In genomic region chr20:6053776-6054688, GRCh38 we compare ENCODE assay signal across 9 cellular contexts. TPM values are rescaled to one million over a fixed set of nuclear protein-coding genes. Genes with fewer than 3 reads are reported as not detected.
DNase-seq lines count a peak whose midpoint lies in the region; ATAC-seq, FAIRE-seq and TF ChIP-seq lines count a peak whose summit lies in the region.
"Had no signal": no experiment of that assay in that cellular context is flagged by ENCODE, and none has a peak within 500 bp of the region (broad histone marks: within the 10 kb centered on the region; RNA-seq: fewer than 3 reads in every experiment).

TSS of gene LRRN4 (minus strand) at chr20:6054060. CDS start at chr20:6052799, 1,261 bp downstream.

- WGBS in aorta, 2 donors = 56 to 59% methylated on average over 13 of the region's 13 CpGs

- H3K4me1 Mint-ChIP-seq in immature natural killer cell = peaks cover 4 to 7% of the 10 kb centered on the region in 2 donors

- H3K27ac ChIP-seq in cardiac muscle cell = peak within 1 kb of the TSS; percentile 100
- no peak within 1 kb of the TSS for H3K27ac ChIP-seq in foreskin keratinocyte
- no peak within 1 kb of the TSS for H3K27ac ChIP-seq in aorta (ENCODE audit: low read depth in 1 of 2, low read length in 2 of 2)
- H3K27ac ChIP-seq: C4-2B had no signal

- peaks cover 4% of the 10 kb centered on the region in 3 donors for H3K36me3 Mint-ChIP-seq in immature natural killer cell

- H3K27me3 ChIP-seq in cardiac muscle cell (no peaks in the 10 kb centered on the region), foreskin keratinocyte (no peaks in the 10 kb centered on the region), aorta (ENCODE audit: control insufficient read depth in 1 of 2, insufficient read depth in 2 of 2, low read length in 1 of 2) (no peaks in the 10 kb centered on the region)

- H3K4me3 ChIP-seq in cardiac muscle cell = peak within 1 kb of the TSS; percentile 69
- no peak within 1 kb of the TSS for H3K4me3 ChIP-seq in aorta (ENCODE audit: low read length in 2 of 2)

- no peak within 1 kb of the TSS for H3K27ac Mint-ChIP-seq in immature natural killer cell

- FAIRE-seq in urothelium cell line (lab: Jason Lieb, UNC) = peak; percentile 67

- peaks cover 14% of the 10 kb centered on the region for H3K36me3 ChIP-seq in cardiac muscle cell
- no peaks in the 10 kb centered on the region for H3K36me3 ChIP-seq in aorta (ENCODE audit: control insufficient read depth in 1 of 2, insufficient read depth in 2 of 2, low read length in 1 of 2)

- intact Hi-C loops in Right ventricle myocardium inferior (cut with DNase I) = no loop called here
- intact Hi-C loops in aorta (cut with DNase I) = no loop called here

- H3K9me3 Mint-ChIP-seq in immature natural killer cell = no peaks in the 10 kb centered on the region

- TF ChIP-seq CTCF in cardiac muscle cell (IDR thresholded peaks at IDR 0.05; ENCODE audit: low read depth, low read length) (no peak), foreskin keratinocyte (conservative IDR thresholded peaks at IDR 0.05) (no peak)

- H3K9me3 ChIP-seq in cardiac muscle cell (ENCODE audit: low read depth) (no peaks in the 10 kb centered on the region), aorta (ENCODE audit: control insufficient read depth, low read length) (no peaks in the 10 kb centered on the region)

- ATAC-seq in Right ventricle myocardium inferior (no peak), foreskin keratinocyte (peak; percentile 91), aorta (ENCODE audit: low FRiP score) (no peak)

- DNase-seq in cardiac muscle cell (ENCODE audit: low read depth in 1 of 2, low spot score in 1 of 2) = peak; percentile 36 to 70
- no peak for DNase-seq in Right ventricle myocardium inferior (ENCODE audit: missing footprints)
- DNase-seq in NCI-H526 treated with DMSO at 0.1 percent for 48 hours (lab: John Stamatoyannopoulos, UW) = peak; percentile 28
- DNase-seq in foreskin keratinocyte = peak; percentile 88 to 94
- peak; percentile 86 for DNase-seq in urothelium cell line (ENCODE audit: low spot score)
- no peak for DNase-seq in immature natural killer cell
- no peak for DNase-seq in aorta
- no peak for DNase-seq in NK-92 treated with Interleukin-12 subunit alpha and Interleukin-12 subunit beta, amount 100 ng/mL, for 24 hours (lab: John Stamatoyannopoulos, UW)

- H3K4me3 Mint-ChIP-seq in immature natural killer cell = no peak within 1 kb of the TSS

- peaks cover 2 to 20% (median 11%) of the 10 kb centered on the region in 3 donors for H3K27me3 Mint-ChIP-seq in immature natural killer cell (ENCODE audit: low read depth in 3 of 3)

- H3K4me1 ChIP-seq in cardiac muscle cell (ENCODE audit: low read depth) (peaks cover 55% of the 10 kb centered on the region), foreskin keratinocyte (peaks cover 13% of the 10 kb centered on the region), aorta (ENCODE audit: control insufficient read depth in 1 of 2, insufficient read depth in 2 of 2, low read length in 2 of 2) (no peaks in the 10 kb centered on the region)

RNA-seq across cellular contexts. Expression of gene LRRN4, which starts in this region (rescaled TPM):
- total RNA-seq in cardiac muscle cell (180 and 227 TPM in 2 replicates), Right ventricle myocardium inferior (0.46 TPM), foreskin keratinocyte (3.1 and 3.2 TPM in 2 replicates), aorta (under 1 TPM in 1 of 2 donors, not detected in 1; 0.36 TPM)
- polyA plus RNA-seq in cardiac muscle cell (135 and 173 TPM in 2 replicates), foreskin keratinocyte (1.3 and 1.5 TPM in 2 replicates), immature natural killer cell (not detected), aorta (not detected)

Comparison
In these comparisons a context has a peak if more than half of its experiments do, and no peak if none do; other contexts are left out.
1. RNA of gene LRRN4 (total RNA-seq): 180 to 227 TPM in cardiac muscle cell; 3.1 to 3.2 TPM in foreskin keratinocyte, 0.46 TPM in Right ventricle myocardium inferior (single experiment) and 0.36 TPM in aorta; every median in the first group is over 10 times any median in the second.
2. RNA of gene LRRN4 (polyA plus RNA-seq): 135 to 173 TPM in cardiac muscle cell; 1.3 to 1.5 TPM in foreskin keratinocyte, not detected in immature natural killer cell and not detected in aorta; every median in the first group is over 10 times any median in the second.
3. DNase-seq: peak in cardiac muscle cell (2 of 2), NCI-H526 treated with DMSO at 0.1 percent for 48 hours (single experiment), foreskin keratinocyte (2 of 2) and urothelium cell line (single experiment); none in Right ventricle myocardium inferior (single experiment), immature natural killer cell (0 of 3), aorta (0 of 2) and NK-92 treated with Interleukin-12 subunit alpha and Interleukin-12 subunit beta, amount 100 ng/mL, for 24 hours (single experiment).